Comparison of ENCODE assay signal across 8 cellular contexts in the genomic region with DNA sequence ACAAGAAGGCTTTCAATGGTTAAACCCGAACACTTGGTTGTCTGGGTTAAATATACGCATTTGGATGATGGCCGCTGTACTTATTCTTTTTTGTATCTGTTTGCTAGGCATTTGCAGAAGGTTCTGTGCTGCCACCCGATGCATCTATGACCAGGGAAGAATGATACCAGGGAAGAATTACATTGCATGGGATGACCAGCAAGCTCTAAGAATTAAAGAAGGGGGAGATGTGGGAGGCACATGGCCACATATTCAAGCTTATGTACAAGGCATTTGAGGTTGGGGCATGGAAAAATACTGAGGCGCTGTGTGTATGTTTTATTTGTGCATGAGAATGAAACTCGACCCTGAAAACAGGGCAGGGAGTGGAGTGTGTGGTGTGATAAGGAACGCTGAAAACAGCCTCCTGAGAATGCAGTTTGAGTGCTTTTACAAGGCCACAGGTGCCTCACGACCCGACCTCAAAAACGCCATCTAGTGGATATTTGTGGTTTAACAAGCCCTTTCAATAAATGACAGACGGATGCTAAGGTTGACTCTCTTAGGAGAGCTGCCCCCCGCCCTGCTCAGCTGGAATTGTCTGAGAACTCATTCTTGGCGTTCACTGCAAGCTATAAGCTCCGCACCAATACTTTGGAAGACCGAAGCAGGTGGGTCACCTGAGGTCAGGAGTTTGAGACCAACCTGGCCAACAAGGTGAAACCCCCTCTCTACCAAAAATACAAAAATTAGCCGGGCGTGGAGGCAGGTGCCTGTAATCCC. TPM values are rescaled to one million over a fixed set of nuclear protein-coding genes. Genes with fewer than 3 reads are reported as not detected.
DNase-seq lines count a peak whose midpoint lies in the region; ATAC-seq and TF ChIP-seq lines count a peak whose summit lies in the region.
"Not testable (repeated sequence)": the region's sequence is repeated elsewhere in the genome, so short reads cannot be mapped to it uniquely, and the experiment has no call there.
"Had no signal": no experiment of that assay in that cellular context is flagged by ENCODE, and none has a peak within 500 bp of the region (broad histone marks: within the 10 kb centered on the region; RNA-seq: fewer than 3 reads in every experiment).

No MANE protein-coding gene starts in this region.

- H3K4me1 Mint-ChIP-seq in natural killer cell: not testable (repeated sequence)

- H3K4me3 Mint-ChIP-seq in natural killer cell: not testable (repeated sequence)

- TF ChIP-seq CTCF in GM12865 (IDR thresholded peaks at IDR 0.05; ENCODE audit: insufficient read depth, low read depth, low read length, missing control alignments) (peak; percentile 53), fibroblast of pulmonary artery (IDR thresholded peaks at IDR 0.05; ENCODE audit: low read length, missing control alignments) (peak; percentile 48), natural killer cell (IDR thresholded peaks at IDR 0.05) (peak; percentile 64)

- DNase-seq in GM12865 (ENCODE audit: low read depth) (peak; percentile 83), NCI-H146 treated with DMSO at 0.1 percent for 48 hours (lab: John Stamatoyannopoulos, UW; ENCODE audit: unreplicated experiment) (peak; percentile 86), RPMI8226 (peak; percentile 78), activated gamma-delta T cell treated with Interleukin-2 at 50 U/mL for 16 hours (peak; percentile 38), fibroblast of pulmonary artery (ENCODE audit: low read depth) (peak; percentile 64)
- not testable (repeated sequence) for DNase-seq in natural killer cell

- H3K36me3 Mint-ChIP-seq in natural killer cell: not testable (repeated sequence)

- not testable (repeated sequence) for H3K9me3 Mint-ChIP-seq in natural killer cell

- intact Hi-C loops in natural killer cell (cut with micrococcal nuclease): loop anchor here (2.0 kb wide), 1 partner anchor 220 kb away; no protein-coding TSS in a partner anchor

- H3K27ac Mint-ChIP-seq in natural killer cell: not testable (repeated sequence)

- H3K4me3 ChIP-seq in GM12865 (ENCODE audit: low read depth, low read length); fibroblast of pulmonary artery (replicated peaks; ENCODE audit: low read depth, low read length): not testable (repeated sequence)

- not testable (repeated sequence) for H3K27me3 Mint-ChIP-seq in natural killer cell (ENCODE audit: low read depth in 2 of 2)

- ATAC-seq in HG02759 (IDR thresholded peaks at IDR 0.05; ENCODE audit: unreplicated experiment) (peak; percentile 78), natural killer cell (peak; percentile 81 to 100 (median 93))

RNA-seq across cellular contexts. Expression of a gene that starts 10.8 kb away (rescaled TPM):
- total RNA-seq in natural killer cell: 10 to 100 TPM; 57.8 to 59.8 (median 58.7) TPM

RNA-seq across cellular contexts. Expression of a gene that starts 22.9 kb away (rescaled TPM):
- total RNA-seq in natural killer cell: under 1 TPM in 2 of 3 donors, not detected in 1; 0.09 to 0.16 TPM
- total RNA-seq: activated CD8-positive, alpha-beta memory T cell treated with anti-CD3 and anti-CD28 coated beads for 36 hours had no signal
